In the genomic region with DNA sequence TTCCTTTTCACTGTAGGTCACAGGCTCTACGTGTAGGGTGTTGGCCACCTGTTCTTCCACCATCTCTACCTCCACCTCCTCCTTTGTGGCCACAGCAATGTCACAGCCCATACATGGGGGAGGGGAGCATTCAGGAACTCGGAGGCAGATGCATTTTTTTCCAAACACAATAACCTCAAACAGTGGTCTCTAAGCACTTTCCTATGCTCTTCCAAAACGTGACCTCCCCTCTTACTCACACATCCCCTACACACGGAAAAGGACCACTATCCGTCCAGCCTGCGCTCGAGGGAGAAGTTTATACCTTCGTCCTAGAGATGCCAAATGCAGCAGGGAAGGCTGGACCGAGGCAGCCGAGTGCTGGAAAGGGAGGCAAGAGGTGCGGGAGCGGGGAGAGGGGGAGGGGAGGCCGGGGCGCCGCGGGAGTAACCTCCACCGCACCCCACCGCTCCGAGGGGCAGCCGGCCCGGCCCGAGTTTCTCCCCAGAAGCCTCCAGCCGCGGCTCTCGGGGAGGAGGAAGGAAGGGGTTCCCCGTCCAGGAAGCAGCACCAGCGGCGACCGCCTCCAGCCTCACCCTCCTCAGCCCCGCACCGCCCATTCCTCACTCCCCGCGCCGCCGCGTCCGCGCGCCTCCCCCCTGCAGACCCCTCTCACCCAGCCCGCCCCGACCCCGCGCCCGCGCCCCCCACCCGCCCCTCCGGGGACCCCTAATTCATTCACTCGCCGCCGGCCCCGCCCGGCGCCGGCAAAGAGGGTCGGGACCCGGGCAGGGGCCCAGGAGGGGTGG, we compare ENCODE assay signal across 7 cellular contexts. TPM values are rescaled to one million over a fixed set of nuclear protein-coding genes. Genes with fewer than 3 reads are reported as not detected.
DNase-seq lines count a peak whose midpoint lies in the region; ATAC-seq, FAIRE-seq and TF ChIP-seq lines count a peak whose summit lies in the region.

No MANE protein-coding gene starts in this region.

- H3K4me3 ChIP-seq in endothelial cell of umbilical vein (replicated peaks in 1 of 3; ENCODE audit: insufficient read depth in 1 of 3, low read depth in 1 of 3, low read length in 3 of 3): peak overlapping the region; percentile 78 to 94 (median 88)
- H3K4me3 ChIP-seq in mucosa of descending colon: peak overlapping the region; percentile 96

- H3K27me3 ChIP-seq in endothelial cell of umbilical vein (ENCODE audit: control insufficient read depth in 2 of 2, insufficient read depth in 2 of 2, low read length in 2 of 2): peaks cover 5 to 20% of the 10 kb centered on the region in 2 experiments

- BruUV-seq in endothelial cell of umbilical vein (replicated peaks; lab: Mats Ljungman, UMichigan): no TSS peak

- H3K9ac ChIP-seq in endothelial cell of umbilical vein (replicated peaks; ENCODE audit: extremely low read depth, insufficient read depth, low read length): peak overlapping the region; percentile 75

- FAIRE-seq in endothelial cell of umbilical vein (lab: Jason Lieb, UNC): peak; percentile 62

- H3K4me2 ChIP-seq in endothelial cell of umbilical vein (ENCODE audit: insufficient read depth, low read length): peak overlapping the region; percentile 80

- DNase-seq in NCI-H510A treated with DMSO at 0.1 percent for 48 hours (lab: John Stamatoyannopoulos, UW): peak; percentile 46
- DNase-seq in activated CD8-positive, alpha-beta memory T cell treated with anti-CD3 and anti-CD28 coated beads, Interleukin-2, amount 50 U/mL, for 4 hours: peak; percentile 48
- DNase-seq in endothelial cell of umbilical vein (ENCODE audit: low read depth, low spot score): peak; percentile 53
- DNase-seq in mucosa of descending colon: peak; percentile 70 to 84 (median 78)
- DNase-seq in stimulated activated CD8-positive, alpha-beta memory T cell treated with anti-CD3 and anti-CD28 coated beads, Interleukin-7, amount 100 ng/mL, for 48 hours (ENCODE audit: extremely low read depth in 1 of 2, low read depth in 1 of 2): peak; percentile 15

- POLR2A ChIA-PET in endothelial cell of umbilical vein (lab: Charles Lee): interaction anchor here (0.6 to 1.0 kb wide), 8 partner anchors 12 to 750 kb away, joined by 3 to 11 read pairs (median 7); no protein-coding TSS in a partner anchor

- dilution Hi-C loops in endothelial cell of umbilical vein (cut with MboI; ENCODE audit: extremely low pct_ligation_motif_present, low sequenced_read_pairs): no loop called here

- H3K27ac ChIP-seq in endothelial cell of umbilical vein (ENCODE audit: insufficient read depth, low read depth, low read length): peak overlapping the region; percentile 27

- H3K9me1 ChIP-seq in endothelial cell of umbilical vein (replicated peaks; ENCODE audit: control insufficient read depth, extremely low read depth, insufficient read depth, low read length): no peaks in the 10 kb centered on the region

- peaks cover 37% of the 10 kb centered on the region for H3K79me2 ChIP-seq in endothelial cell of umbilical vein (ENCODE audit: control insufficient read depth, insufficient read depth, low read length)

- H3K9me3 ChIP-seq in endothelial cell of umbilical vein (replicated peaks; ENCODE audit: control insufficient read depth, insufficient read depth, low read length): no peaks in the 10 kb centered on the region
- no peaks in the 10 kb centered on the region for H3K9me3 ChIP-seq in mucosa of descending colon

- H3K4me1 ChIP-seq in endothelial cell of umbilical vein (ENCODE audit: control insufficient read depth, extremely low read depth, insufficient read depth, low read length): peaks cover 10% of the 10 kb centered on the region
- H3K4me1 ChIP-seq in mucosa of descending colon (ENCODE audit: low read depth): peaks cover 16% of the 10 kb centered on the region

- TF ChIP-seq POLR2A in endothelial cell of umbilical vein (IDR thresholded peaks at IDR 0.05; ENCODE audit: low read depth, low read length): no peak

- TF ChIP-seq CTCF in endothelial cell of umbilical vein (IDR thresholded peaks at IDR 0.05; ENCODE audit: extremely low read depth in 1 of 2, insufficient read depth in 1 of 2, low read depth in 1 of 2, low read length in 2 of 2): no peak
- TF ChIP-seq CTCF in mucosa of descending colon (IDR thresholded peaks at IDR 0.05): no peak

- ATAC-seq in GM18498 (IDR thresholded peaks at IDR 0.05; ENCODE audit: unreplicated experiment): peak; percentile 34
- ATAC-seq in HG02840 (IDR thresholded peaks at IDR 0.05; ENCODE audit: low FRiP score, unreplicated experiment): peak; percentile 25
- peak; percentile 66 for ATAC-seq in mucosa of descending colon

- intact Hi-C loops in endothelial cell of umbilical vein (cut with micrococcal nuclease): loop anchor here (1.0 to 10.0 kb wide), 3 partner anchors 55 to 305 kb away; partner anchors contain the start of genes DNAI7, ETFRF1 and LMNTD1
- intact Hi-C loops in mucosa of descending colon (cut with DNase I, micrococcal nuclease): no loop called here

- H2AFZ ChIP-seq in endothelial cell of umbilical vein (ENCODE audit: low read depth, low read length): peak overlapping the region; percentile 71

- H3K36me3 ChIP-seq in endothelial cell of umbilical vein (ENCODE audit: control insufficient read depth in 2 of 2, extremely low read depth in 1 of 2, insufficient read depth in 2 of 2, low read length in 2 of 2): no peaks in the 10 kb centered on the region
- no peaks in the 10 kb centered on the region for H3K36me3 ChIP-seq in mucosa of descending colon (ENCODE audit: low read depth)

- CTCF ChIA-PET in endothelial cell of umbilical vein (lab: Charles Lee): interaction anchor here (1.0 kb wide), 3 partner anchors 9 to 135 kb away, joined by 4 to 28 read pairs (median 4); no protein-coding TSS in a partner anchor

- peaks cover 4% of the 10 kb centered on the region for H4K20me1 ChIP-seq in endothelial cell of umbilical vein (replicated peaks; ENCODE audit: control insufficient read depth, extremely low read depth, insufficient read depth, low read length)

TF ChIP-seq in endothelial cell of umbilical vein, 7 proteins besides CTCF, POLR2A, EP300 and RAD21:
- TF ChIP-seq POLR2AphosphoS5 (IDR thresholded peaks at IDR 0.05; ENCODE audit: insufficient read depth, low read depth, low read length) (no peak), MYC (IDR thresholded peaks at IDR 0.05; ENCODE audit: low read depth, low read length) (no peak), GATA2 (IDR thresholded peaks at IDR 0.05; ENCODE audit: insufficient read depth, insufficient read length, low read depth, low read length) (no peak), JUN (IDR thresholded peaks at IDR 0.05; ENCODE audit: borderline replicate concordance, insufficient read depth, insufficient read length, low read depth) (no peak), FOS (IDR thresholded peaks at IDR 0.05; ENCODE audit: borderline replicate concordance, insufficient read depth, low read length) (no peak), EZH2 (IDR thresholded peaks at IDR 0.05; ENCODE audit: borderline replicate concordance, low read depth, low read length, severe bottlenecking) (no peak)
- TF ChIP-seq, protein P1, sequence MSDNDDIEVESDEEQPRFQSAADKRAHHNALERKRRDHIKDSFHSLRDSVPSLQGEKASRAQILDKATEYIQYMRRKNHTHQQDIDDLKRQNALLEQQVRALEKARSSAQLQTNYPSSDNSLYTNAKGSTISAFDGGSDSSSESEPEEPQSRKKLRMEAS (IDR thresholded peaks at IDR 0.05; ENCODE audit: insufficient read depth, insufficient read length): no peak

RNA-seq across cellular contexts. Expression of gene KRAS, which starts 0.6 kb away (rescaled TPM):
- total RNA-seq in endothelial cell of umbilical vein (22.8 and 25.3 TPM in 2 replicates), mucosa of descending colon (10 to 100 TPM; 43.5 to 64.3 (median 62.7) TPM)
- 7.3 and 9.1 TPM in 2 replicates for polyA plus RNA-seq in endothelial cell of umbilical vein
- 8.5 and 9.3 TPM in 2 replicates for polyA plus RNA-seq in endothelial cell of umbilical vein (2011; cell fraction: cytosol; rRNA removed)
- polyA plus RNA-seq in endothelial cell of umbilical vein (2011; cell fraction: nucleus; rRNA removed): 6.7 and 9.8 TPM in 2 replicates
- 14.4 and 15.9 TPM in 2 replicates for polyA plus RNA-seq in endothelial cell of umbilical vein (2012)
- polyA minus RNA-seq in endothelial cell of umbilical vein: 11.7 and 12.5 TPM in 2 replicates
- 8.6 TPM for polyA minus RNA-seq in endothelial cell of umbilical vein (2011; cell fraction: cytosol; rRNA and poly(A)+ RNA removed)
- 10.0 and 14.7 TPM in 2 replicates for polyA minus RNA-seq in endothelial cell of umbilical vein (2011; cell fraction: nucleus; rRNA and poly(A)+ RNA removed)

RNA-seq across cellular contexts. Expression of gene ETFRF1, which starts 55.1 kb away (rescaled TPM):
- total RNA-seq in endothelial cell of umbilical vein: 8.1 and 10.6 TPM in 2 replicates
- polyA plus RNA-seq in endothelial cell of umbilical vein: 4.2 and 6.9 TPM in 2 replicates
- 11.7 and 13.8 TPM in 2 replicates for polyA plus RNA-seq in endothelial cell of umbilical vein (2011; cell fraction: cytosol; rRNA removed)
- polyA plus RNA-seq in endothelial cell of umbilical vein (2011; cell fraction: nucleus; rRNA removed): 6.6 and 7.3 TPM in 2 replicates
- polyA plus RNA-seq in endothelial cell of umbilical vein (2012): 6.7 and 14.0 TPM in 2 replicates
- 1.5 and 3.2 TPM in 2 replicates for polyA minus RNA-seq in endothelial cell of umbilical vein
- 5.5 TPM for polyA minus RNA-seq in endothelial cell of umbilical vein (2011; cell fraction: cytosol; rRNA and poly(A)+ RNA removed)
- 6.7 and 12.9 TPM in 2 replicates for polyA minus RNA-seq in endothelial cell of umbilical vein (2011; cell fraction: nucleus; rRNA and poly(A)+ RNA removed)
- total RNA-seq in mucosa of descending colon: 10 to 100 TPM; 13.7 to 26.4 (median 19.6) TPM

RNA-seq across cellular contexts. Expression of gene DNAI7, which starts 55.2 kb away (rescaled TPM):
- total RNA-seq in endothelial cell of umbilical vein (not detected in 2 replicates), mucosa of descending colon (1 to 10 TPM in 1 of 3 donors, not detected in 2; 1.0 TPM)
- polyA plus RNA-seq in endothelial cell of umbilical vein: not detected in 2 replicates
- polyA plus RNA-seq in endothelial cell of umbilical vein (2011; cell fraction: cytosol; rRNA removed): not detected in 2 replicates
- 0.37 TPM in 1 of 2 replicates, not detected in the other for polyA plus RNA-seq in endothelial cell of umbilical vein (2011; cell fraction: nucleus; rRNA removed)
- not detected in 2 replicates for polyA plus RNA-seq in endothelial cell of umbilical vein (2012)
- not detected in 2 replicates for polyA minus RNA-seq in endothelial cell of umbilical vein
- not detected for polyA minus RNA-seq in endothelial cell of umbilical vein (2011; cell fraction: cytosol; rRNA and poly(A)+ RNA removed)
- not detected in 2 replicates for polyA minus RNA-seq in endothelial cell of umbilical vein (2011; cell fraction: nucleus; rRNA and poly(A)+ RNA removed)

Comparison
In these comparisons a context has a peak if more than half of its experiments do, and no peak if none do; other contexts are left out.
1. Peak in every context shown above with its lines: DNase-seq, ATAC-seq, H3K4me3 ChIP-seq and H3K27ac ChIP-seq.
2. DNase-seq: peak in every context shown above with its lines; median percentile 78 in mucosa of descending colon; 53 in endothelial cell of umbilical vein; 48 in activated CD8-positive, alpha-beta memory T cell treated with anti-CD3 and anti-CD28 coated beads, Interleukin-2, amount 50 U/mL, for 4 hours; 46 in NCI-H510A treated with DMSO at 0.1 percent for 48 hours; 15 in stimulated activated CD8-positive, alpha-beta memory T cell treated with anti-CD3 and anti-CD28 coated beads, Interleukin-7, amount 100 ng/mL, for 48 hours.